27 cellular contexts compared by ENCODE assay signal in the genomic region with DNA sequence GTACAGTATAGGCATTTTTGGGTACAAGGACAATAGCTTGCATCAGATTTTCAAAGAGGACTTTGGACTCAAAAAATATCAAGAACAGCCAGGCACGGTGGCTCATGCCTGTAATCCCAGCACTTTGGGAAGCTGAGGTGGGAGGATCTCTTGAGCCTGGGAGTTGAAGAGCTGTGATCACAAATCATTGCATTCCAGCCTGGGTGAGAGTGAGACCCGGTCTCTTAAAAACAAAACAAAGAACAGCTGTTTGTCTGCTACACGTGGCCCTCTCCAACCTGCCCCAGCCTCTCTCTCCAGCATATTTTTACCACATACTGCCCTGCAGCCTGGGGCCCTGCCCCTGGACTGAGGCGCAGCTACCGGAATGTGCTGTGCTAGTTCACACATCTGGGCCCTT. TPM values are rescaled to one million over a fixed set of nuclear protein-coding genes. Genes with fewer than 3 reads are reported as not detected.
DNase-seq lines count a peak whose midpoint lies in the region; ATAC-seq and TF ChIP-seq lines count a peak whose summit lies in the region.
"Had no signal": no experiment of that assay in that cellular context is flagged by ENCODE, and none has a peak within 500 bp of the region (broad histone marks: within the 10 kb centered on the region; RNA-seq: fewer than 3 reads in every experiment).

No MANE protein-coding gene starts in this region.

- POLR2A ChIA-PET in BJ (lab: Charles Lee), result interaction anchor here (0.6 kb wide), 2 partner anchors 144 to 249 kb away, joined by 3 read pairs; no protein-coding TSS in a partner anchor
- POLR2A ChIA-PET in IMR-90 (lab: Charles Lee; ENCODE audit: unreplicated experiment), result no interaction called here

- no peak overlapping the region for H2AK9ac ChIP-seq in IMR-90 (replicated peaks; ENCODE audit: low read depth, low read length, poor library complexity)

- TF ChIP-seq RAD21 in IMR-90 (IDR thresholded peaks at IDR 0.05; ENCODE audit: low read length), result no peak

- no peak overlapping the region for H3K14ac ChIP-seq in IMR-90 (replicated peaks; ENCODE audit: low read depth, low read length)

- H2BK20ac ChIP-seq in IMR-90 (ENCODE audit: low read depth, low read length), result no peak overlapping the region

- H2BK120ac ChIP-seq in IMR-90 (ENCODE audit: low read depth, low read length), result no peak overlapping the region

- no peak overlapping the region for H4K8ac ChIP-seq in IMR-90 (ENCODE audit: low read depth in 2 of 2, low read length in 2 of 2)

- no peaks in the 10 kb centered on the region for H3K36me3 ChIP-seq in BJ (ENCODE audit: control insufficient read depth, insufficient read depth, low read length)
- H3K36me3 ChIP-seq in IMR-90 (ENCODE audit: control insufficient read depth, insufficient read depth, low read length), result no peaks in the 10 kb centered on the region
- H3K36me3 ChIP-seq in fibroblast of lung (ENCODE audit: control insufficient read depth, insufficient read depth, low read length), result no peaks in the 10 kb centered on the region
- H3K36me3 ChIP-seq: adrenal gland, brain microvascular endothelial cell, esophagus squamous epithelium, gastrocnemius medialis, right lobe of liver, thoracic aorta, vagina had no signal

- no peak overlapping the region for H3K4ac ChIP-seq in IMR-90 (ENCODE audit: low read depth, low read length)

- DNase-seq in BJ (ENCODE audit: low read depth) (peak; percentile 38), IMR-90 (peak; percentile 78), fibroblast of lung (ENCODE audit: low read depth in 2 of 2) (peak; percentile 39 to 62), myocyte (ENCODE audit: low read depth) (peak; percentile 72), NCI-H2227 (lab: John Stamatoyannopoulos, UW; ENCODE audit: unreplicated experiment) (no peak), SHP77 (lab: John Stamatoyannopoulos, UW) (no peak)
- DNase-seq in activated naive CD4-positive, alpha-beta T cell treated with anti-CD3 and anti-CD28 coated beads, Interleukin-2, amount 50 U/mL, for 16 hours, result no peak
- DNase-seq in activated T-cell treated with anti-CD3 and anti-CD28 coated beads, Interleukin-2, amount 50 U/mL, for 72 hours, result no peak
- DNase-seq: activated CD4-positive, alpha-beta T cell treated with anti-CD3 and anti-CD28 coated beads, Interleukin-2, amount 50 U/mL, for 48 hours; activated naive CD4-positive, alpha-beta T cell treated with anti-CD3 and anti-CD28 coated beads for 36 hours; adrenal gland; brain microvascular endothelial cell; CD4-positive, alpha-beta memory T cell; DMS 273 treated with DMSO at 0.1 percent for 48 hours; esophagus squamous epithelium; gastrocnemius medialis; NCI-H1048; NCI-H526; right lobe of liver; stimulated activated CD8-positive, alpha-beta memory T cell treated with anti-CD3 and anti-CD28 coated beads, Interleukin-4, amount 100 ng/mL, for 48 hours; stimulated activated naive CD8-positive, alpha-beta T cell treated with anti-CD3 and anti-CD28 coated beads, Interleukin-15, amount 100 ng/mL, for 72 hours; T-helper 2 cell had no signal

- H2BK15ac ChIP-seq in IMR-90 (ENCODE audit: low read depth, low read length), result no peak overlapping the region

- ATAC-seq in IMR-90 (ENCODE audit: low read depth), result peak; percentile 82
- ATAC-seq in activated T-cell treated with anti-CD3 and anti-CD28 coated beads, Interleukin-2, amount 50 U/mL, for 72 hours (replicated peaks in 1 of 2), result no peak
- ATAC-seq: activated CD4-positive, CD25-positive, alpha-beta regulatory T cell treated with anti-CD3 and anti-CD28 coated beads, Interleukin-2, amount 50 U/mL, for 24 hours; gastrocnemius medialis; stimulated activated naive CD8-positive, alpha-beta T cell treated with anti-CD3 and anti-CD28 coated beads, Interleukin-15, amount 100 ng/mL, for 72 hours had no signal

- H3K36me3 Mint-ChIP-seq in activated T-cell treated with anti-CD3 and anti-CD28 coated beads, Interleukin-2, amount 50 U/mL, for 72 hours (ENCODE audit: insufficient read depth in 2 of 2), result no peaks in the 10 kb centered on the region
- H3K36me3 Mint-ChIP-seq: CD4-positive, alpha-beta memory T cell had no signal

- in situ Hi-C loops in IMR-90 (cut with MboI; ENCODE audit: low sequenced_read_pairs), result no loop called here

- intact Hi-C loops in IMR-90 (cut with micrococcal nuclease), result loop anchor here (10.0 kb wide), 1 partner anchor 174 kb away; no protein-coding TSS in a partner anchor

- H3K4me2 ChIP-seq in IMR-90 (ENCODE audit: low read depth, low read length) (peak overlapping the region; percentile 18; the same call in 1 of the 2 replicates), fibroblast of lung (ENCODE audit: extremely low read depth, insufficient read depth, low read length) (no peak overlapping the region)

- H3K27ac Mint-ChIP-seq in activated T-cell treated with anti-CD3 and anti-CD28 coated beads, Interleukin-2, amount 50 U/mL, for 72 hours, result no peak overlapping the region
- H3K27ac Mint-ChIP-seq: activated naive CD4-positive, alpha-beta T cell treated with anti-CD3 and anti-CD28 coated beads for 36 hours; CD4-positive, alpha-beta memory T cell had no signal

- TF ChIP-seq POLR2A in IMR-90 (IDR thresholded peaks at IDR 0.05; ENCODE audit: low read depth, low read length), result no peak

- H3K56ac ChIP-seq in IMR-90 (ENCODE audit: extremely low read depth, insufficient read depth, low read length), result no peak overlapping the region

- H3K27me3 ChIP-seq in BJ (ENCODE audit: control insufficient read depth, insufficient read depth, low read length) (0 out of 2 replicates have a peak, but pooled peaks cover under 1% of the 10 kb centered on the region), IMR-90 (ENCODE audit: control insufficient read depth, insufficient read depth, low read length) (no peaks in the 10 kb centered on the region), fibroblast of lung (ENCODE audit: control insufficient read depth, insufficient read depth, low read length) (no peaks in the 10 kb centered on the region)
- H3K27me3 ChIP-seq: adrenal gland, brain microvascular endothelial cell, esophagus squamous epithelium, gastrocnemius medialis, right lobe of liver, vagina had no signal

- no peaks in the 10 kb centered on the region for H3K9me3 ChIP-seq in IMR-90 (ENCODE audit: control insufficient read depth, insufficient read depth, low read length)
- no peaks in the 10 kb centered on the region for H3K9me3 ChIP-seq in fibroblast of lung (ENCODE audit: control insufficient read depth, insufficient read depth, low read depth, low read length)
- H3K9me3 ChIP-seq: adrenal gland, gastrocnemius medialis, right lobe of liver, thoracic aorta, vagina had no signal

- H3K9me3 Mint-ChIP-seq in activated T-cell treated with anti-CD3 and anti-CD28 coated beads, Interleukin-2, amount 50 U/mL, for 72 hours, result peaks cover 0 to 2% of the 10 kb centered on the region in 2 donors
- H3K9me3 Mint-ChIP-seq: activated naive CD4-positive, alpha-beta T cell treated with anti-CD3 and anti-CD28 coated beads for 36 hours; stimulated activated naive CD8-positive, alpha-beta T cell treated with anti-CD3 and anti-CD28 coated beads, Interleukin-15, amount 100 ng/mL, for 72 hours had no signal

- no peak overlapping the region for H4K91ac ChIP-seq in IMR-90 (ENCODE audit: insufficient read depth, low read depth, low read length)

- no peaks in the 10 kb centered on the region for H3K79me2 ChIP-seq in fibroblast of lung (ENCODE audit: control insufficient read depth, insufficient read depth, low read length)

- H3K23ac ChIP-seq in IMR-90 (ENCODE audit: low read depth, low read length), result no peak overlapping the region

- H3K9me1 ChIP-seq in IMR-90 (ENCODE audit: insufficient read depth, low read length), result peaks cover under 1% of the 10 kb centered on the region; the same call in 1 of the 2 replicates

- H2BK5ac ChIP-seq in IMR-90 (ENCODE audit: low read depth, low read length, poor library complexity, severe bottlenecking), result no peak overlapping the region

- peaks cover 6% of the 10 kb centered on the region for H3K27me3 Mint-ChIP-seq in activated T-cell treated with anti-CD3 and anti-CD28 coated beads, Interleukin-2, amount 50 U/mL, for 72 hours (ENCODE audit: low read depth)

- no peak overlapping the region for H3K18ac ChIP-seq in IMR-90 (ENCODE audit: low read depth, low read length)

- CTCF ChIA-PET in BJ (lab: Yijun Ruan, JAX) (interaction anchor here (0.6 to 1.4 kb wide), 2 partner anchors 144 to 1528 kb away, joined by 3 to 4 read pairs; no protein-coding TSS in a partner anchor), IMR-90 (lab: Yijun Ruan, JAX) (interaction anchor here (0.8 kb wide), 1 partner anchor 21 kb away, joined by 3 read pairs; no protein-coding TSS in a partner anchor)

- H3K9ac ChIP-seq in IMR-90 (ENCODE audit: low read depth, low read length) (no peak overlapping the region), fibroblast of lung (ENCODE audit: insufficient read depth, low read length) (no peak overlapping the region)

- dilution Hi-C loops in IMR-90 (cut with HindIII; ENCODE audit: low sequenced_read_pairs, unreplicated experiment), result no loop called here

- H3K79me1 ChIP-seq in IMR-90 (ENCODE audit: low read depth in 1 of 2, low read length in 2 of 2), result no peaks in the 10 kb centered on the region

- H2AFZ ChIP-seq in IMR-90 (replicated peaks; ENCODE audit: low read length, poor library complexity) (no peak overlapping the region), fibroblast of lung (ENCODE audit: low read length) (no peak overlapping the region)

- BruUV-seq in IMR-90 (replicated peaks; lab: Mats Ljungman, UMichigan), result no TSS peak

- H4K20me1 ChIP-seq in IMR-90 (ENCODE audit: insufficient read depth, low read length) (no peaks in the 10 kb centered on the region), fibroblast of lung (ENCODE audit: control insufficient read depth, extremely low read depth, insufficient read depth, low read length) (no peaks in the 10 kb centered on the region)

- no peak overlapping the region for H3K4me3 Mint-ChIP-seq in activated T-cell treated with anti-CD3 and anti-CD28 coated beads, Interleukin-2, amount 50 U/mL, for 72 hours
- H3K4me3 Mint-ChIP-seq: activated naive CD4-positive, alpha-beta T cell treated with anti-CD3 and anti-CD28 coated beads for 36 hours; CD4-positive, alpha-beta memory T cell; stimulated activated naive CD8-positive, alpha-beta T cell treated with anti-CD3 and anti-CD28 coated beads, Interleukin-15, amount 100 ng/mL, for 72 hours had no signal

- peaks cover 3% of the 10 kb centered on the region; the same call in 1 of the 2 replicates for H3K4me1 ChIP-seq in IMR-90 (ENCODE audit: control insufficient read depth, insufficient read depth, low read length)
- H3K4me1 ChIP-seq in fibroblast of lung (ENCODE audit: control insufficient read depth, extremely low read depth, insufficient read depth, low read length), result peaks cover 4% of the 10 kb centered on the region
- H3K4me1 ChIP-seq: esophagus squamous epithelium, gastrocnemius medialis, right lobe of liver, vagina had no signal

- no peak overlapping the region for H4K5ac ChIP-seq in IMR-90 (ENCODE audit: low read depth, low read length)

- TF ChIP-seq CTCF in BJ (IDR thresholded peaks at IDR 0.05; ENCODE audit: insufficient read depth, low read depth, low read length) (no peak), IMR-90 (conservative IDR thresholded peaks at IDR 0.05; ENCODE audit: low read depth, low read length) (no peak), fibroblast of lung (conservative IDR thresholded peaks at IDR 0.05 in 1 of 2, IDR thresholded peaks at IDR 0.05 in 1 of 2; ENCODE audit: low read depth in 1 of 2, low read length in 2 of 2) (no peak)

- H3K27ac ChIP-seq in IMR-90 (ENCODE audit: insufficient read depth, low read length), result no peak overlapping the region
- H3K27ac ChIP-seq in fibroblast of lung (ENCODE audit: insufficient read depth, low read length), result no peak overlapping the region
- H3K27ac ChIP-seq: brain microvascular endothelial cell, esophagus squamous epithelium, gastrocnemius medialis, right lobe of liver, thoracic aorta, vagina had no signal

- no peak overlapping the region for H3K4me3 ChIP-seq in BJ (ENCODE audit: low read depth, low read length)
- no peak overlapping the region for H3K4me3 ChIP-seq in IMR-90 (ENCODE audit: insufficient read depth, low read depth, low read length)
- no peak overlapping the region for H3K4me3 ChIP-seq in fibroblast of lung (replicated peaks in 1 of 4; ENCODE audit: control extremely low read depth in 1 of 4, insufficient read depth in 1 of 4, low read depth in 3 of 4, low read length in 4 of 4)
- H3K4me3 ChIP-seq: adrenal gland, esophagus squamous epithelium, gastrocnemius medialis, right lobe of liver, thoracic aorta, vagina had no signal

- no peaks in the 10 kb centered on the region for H3K4me1 Mint-ChIP-seq in activated T-cell treated with anti-CD3 and anti-CD28 coated beads, Interleukin-2, amount 50 U/mL, for 72 hours (ENCODE audit: low read depth)
- H3K4me1 Mint-ChIP-seq: CD4-positive, alpha-beta memory T cell; stimulated activated naive CD8-positive, alpha-beta T cell treated with anti-CD3 and anti-CD28 coated beads, Interleukin-15, amount 100 ng/mL, for 72 hours had no signal

- 0% methylated on average over 1 of the region's 5 CpGs; no CpG with 5 or more reads in 1 of the 2 experiments for WGBS in IMR-90 (ENCODE audit: extremely low coverage in 2 of 2, insufficient read length in 1 of 2), 2 experiments

- H2AK5ac ChIP-seq in IMR-90 (ENCODE audit: low read depth, low read length), result no peak overlapping the region

RNA-seq across cellular contexts. Expression of a gene that starts 29.2 kb away (rescaled TPM):
- polyA plus RNA-seq in BJ (2011; rRNA removed), result not detected in 2 replicates
- not detected in 2 replicates for polyA minus RNA-seq in BJ (2011; rRNA and poly(A)+ RNA removed)
- under 0.01 and 0.18 TPM in 2 replicates for total RNA-seq in IMR-90 (2012; rRNA removed)
- 0.29 and 0.38 TPM in 2 replicates for polyA plus RNA-seq in IMR-90 (2012; rRNA removed)
- polyA plus RNA-seq in IMR-90 (2012; cell fraction: cytosol; rRNA removed), result 0.25 and 0.36 TPM in 2 replicates
- polyA plus RNA-seq in IMR-90 (2012; cell fraction: nucleus; rRNA removed; ENCODE audit: low replicate concordance), result 0.39 and 0.41 TPM in 2 replicates
- total RNA-seq in fibroblast of lung, result 0.17 and 0.77 TPM in 2 replicates
- 0.33 and 1.5 TPM in 2 replicates for polyA plus RNA-seq in fibroblast of lung
- polyA plus RNA-seq in fibroblast of lung (2012), result 0.48 and 1.6 TPM in 2 replicates
- 0.82 and 2.8 TPM in 2 replicates for polyA minus RNA-seq in fibroblast of lung (ENCODE audit: low replicate concordance)
- total RNA-seq in myocyte, result 0.27 and 0.52 TPM in 2 replicates
- 0.54 TPM for polyA plus RNA-seq in myocyte (2012)
- under 1 TPM in 1 of 2 donors, not detected in 1; 0.12 TPM for total RNA-seq in activated T-cell treated with anti-CD3 and anti-CD28 coated beads, Interleukin-2, amount 50 U/mL, for 72 hours
- total RNA-seq: A673; activated naive CD4-positive, alpha-beta T cell treated with anti-CD3 and anti-CD28 coated beads for 36 hours; CD4-positive, alpha-beta memory T cell; PC-3; thoracic aorta had no signal

Comparison
In these comparisons a context has a peak if more than half of its experiments do, and no peak if none do; other contexts are left out.
1. DNase-seq: peak in BJ (single experiment), IMR-90 (single experiment), fibroblast of lung (2 of 2) and myocyte (single experiment); none in activated naive CD4-positive, alpha-beta T cell treated with anti-CD3 and anti-CD28 coated beads, Interleukin-2, amount 50 U/mL, for 16 hours (single experiment), NCI-H2227 (single experiment), SHP77 (0 of 2) and activated T-cell treated with anti-CD3 and anti-CD28 coated beads, Interleukin-2, amount 50 U/mL, for 72 hours (0 of 2).